30 cellular contexts compared by ENCODE assay signal in the genomic region with DNA sequence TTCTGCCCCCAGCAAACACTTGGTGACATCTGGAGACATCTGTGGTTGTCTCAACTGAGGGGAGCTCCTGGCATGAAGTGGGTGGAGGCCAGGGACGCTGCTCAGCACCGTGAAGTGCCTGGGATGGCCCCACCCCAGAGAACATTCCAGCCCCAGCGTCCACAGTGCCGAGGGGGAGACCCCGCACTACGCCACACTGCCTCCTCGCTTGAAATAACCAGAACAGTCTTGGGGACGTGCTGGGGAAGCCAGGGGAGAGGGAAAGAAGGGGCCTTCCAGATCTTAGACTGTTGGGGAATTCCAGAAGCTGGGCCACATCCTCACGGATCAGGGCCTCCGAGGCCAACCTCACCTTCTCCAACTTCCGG.
"Had no signal": no experiment of that assay in that cellular context is flagged by ENCODE, and none has a peak within 500 bp of the region (broad histone marks: within the 10 kb centered on the region; RNA-seq: fewer than 3 reads in every experiment).

No MANE protein-coding gene starts in this region.

- H3K9me3 ChIP-seq: colonic mucosa, neutrophil, pancreas, prostate gland, testis, vagina had no signal

- H3K27me3 ChIP-seq: colonic mucosa, dorsolateral prefrontal cortex, neutrophil, pancreas, testis, vagina had no signal

- ATAC-seq: activated CD4-positive, alpha-beta T cell treated with anti-CD3 and anti-CD28 coated beads for 36 hours; activated CD8-positive, alpha-beta T cell treated with anti-CD3 and anti-CD28 coated beads, Interleukin-2, amount 10 ng/mL, durations not matched to agents 7 days and 5 days; activated naive CD4-positive, alpha-beta T cell treated with anti-CD3 and anti-CD28 coated beads, Interleukin-2, amount 50 U/mL, for 72 hours; activated T-cell treated with anti-CD3 and anti-CD28 coated beads, Interleukin-2, amount 50 U/mL, for 72 hours; natural killer cell; pancreas; sciatic nerve had no signal

- H3K9me3 Mint-ChIP-seq: activated naive CD4-positive, alpha-beta T cell treated with anti-CD3 and anti-CD28 coated beads, Interleukin-2, amount 50 U/mL, for 72 hours; activated T-cell treated with anti-CD3 and anti-CD28 coated beads, Interleukin-2, amount 50 U/mL, for 72 hours; memory B cell; natural killer cell had no signal

- H3K36me3 ChIP-seq: colonic mucosa had no signal

- H3K27ac Mint-ChIP-seq: activated CD4-positive, alpha-beta T cell treated with anti-CD3 and anti-CD28 coated beads for 36 hours; activated CD8-positive, alpha-beta T cell treated with anti-CD3 and anti-CD28 coated beads, Interleukin-2, amount 10 ng/mL, durations not matched to agents 7 days and 5 days; activated naive CD4-positive, alpha-beta T cell treated with anti-CD3 and anti-CD28 coated beads, Interleukin-2, amount 50 U/mL, for 72 hours; activated T-cell treated with anti-CD3 and anti-CD28 coated beads, Interleukin-2, amount 50 U/mL, for 72 hours; natural killer cell had no signal

- H3K4me3 Mint-ChIP-seq: activated CD4-positive, alpha-beta T cell treated with anti-CD3 and anti-CD28 coated beads for 36 hours; activated CD8-positive, alpha-beta T cell treated with anti-CD3 and anti-CD28 coated beads, Interleukin-2, amount 10 ng/mL, durations not matched to agents 7 days and 5 days; activated T-cell treated with anti-CD3 and anti-CD28 coated beads, Interleukin-2, amount 50 U/mL, for 72 hours; memory B cell; natural killer cell had no signal

- H3K27me3 Mint-ChIP-seq: activated CD4-positive, alpha-beta T cell treated with anti-CD3 and anti-CD28 coated beads for 36 hours; memory B cell had no signal

- H3K27ac ChIP-seq: colonic mucosa, dorsolateral prefrontal cortex, neutrophil, pancreas, prostate gland, skin epidermis, testis, vagina had no signal

- DNase-seq: activated CD4-positive, alpha-beta T cell treated with anti-CD3 and anti-CD28 coated beads for 36 hours; activated CD4-positive, CD25-positive, alpha-beta regulatory T cell; activated CD8-positive, alpha-beta T cell treated with anti-CD3 and anti-CD28 coated beads, Interleukin-2, amount 10 ng/mL, durations not matched to agents 7 days and 5 days; activated naive CD4-positive, alpha-beta T cell; activated T-cell treated with anti-CD3 and anti-CD28 coated beads for 4 hours; activated T-cell treated with anti-CD3 and anti-CD28 coated beads, Interleukin-2, amount 50 U/mL, for 72 hours; anterior cingulate cortex; cerebellar nuclear complex; colonic mucosa; dorsolateral prefrontal cortex; effector memory CD4-positive, alpha-beta T cell; head of caudate nucleus; hippocampal formation; kidney; natural killer cell; pancreas; retina; stimulated activated CD4-positive, alpha-beta T cell treated with anti-CD3 and anti-CD28 coated beads, Interleukin-12 subunit alpha, Interleukin-12 subunit beta, amount 100 ng/mL, for 4 hours; stimulated activated CD4-positive, alpha-beta T cell treated with anti-CD3 and anti-CD28 coated beads, Interleukin-4, amount 100 ng/mL, for 4 hours; stimulated activated CD8-positive, alpha-beta memory T cell treated with anti-CD3 and anti-CD28 coated beads, Interleukin-4, amount 100 ng/mL, for 48 hours; stimulated activated naive CD4-positive, alpha-beta T cell; T-helper 1 cell; testis had no signal

- H3K4me3 ChIP-seq: colonic mucosa, dorsolateral prefrontal cortex, pancreas, prostate gland, skin epidermis, testis, vagina had no signal
